In the genomic region with DNA sequence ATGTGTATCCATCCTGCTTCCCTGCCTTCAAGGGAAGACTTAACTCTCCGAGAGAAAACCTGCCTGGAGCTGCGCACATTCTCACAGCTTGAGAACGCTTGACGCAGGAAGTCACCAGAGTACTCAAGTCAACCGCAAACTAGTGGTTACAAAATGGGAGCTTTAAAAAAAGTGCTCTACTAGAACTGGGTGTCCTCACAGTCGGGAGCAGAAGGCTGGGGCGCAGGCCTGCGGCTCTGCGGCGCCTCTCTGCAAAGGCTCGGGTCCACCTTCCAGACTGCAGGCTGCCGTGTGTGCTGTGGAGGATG, we compare ENCODE assay signal across 24 cellular contexts. TPM values are rescaled to one million over a fixed set of nuclear protein-coding genes. Genes with fewer than 3 reads are reported as not detected.
A peak's percentile ranks its signal among the peaks of the same experiment; 100 is the strongest.
DNase-seq lines count a peak whose midpoint lies in the region; ATAC-seq, FAIRE-seq and TF ChIP-seq lines count a peak whose summit lies in the region.
"Had no signal": no experiment of that assay in that cellular context is flagged by ENCODE, and none has a peak within 500 bp of the region (broad histone marks: within the 10 kb centered on the region; RNA-seq: fewer than 3 reads in every experiment).

No MANE protein-coding gene starts in this region.

- H3K27ac ChIP-seq in CD8-positive, alpha-beta T cell (ENCODE audit: low read depth, low read length): no peak overlapping the region
- no peak overlapping the region for H3K27ac ChIP-seq in SK-N-MC
- H3K27ac ChIP-seq in endothelial cell of umbilical vein (ENCODE audit: insufficient read depth, low read depth, low read length): no peak overlapping the region
- H3K27ac ChIP-seq in testis: no peak overlapping the region
- H3K27ac ChIP-seq: BLaER1 treated with 17β-estradiol and CSF1 and Interleukin-3, amounts not matched to agents 10 nM and 100 nM; HL-60; parathyroid adenoma had no signal

- intact Hi-C loops in CD8-positive, alpha-beta T cell (cut with DNase I, micrococcal nuclease): no loop called here
- intact Hi-C loops in endothelial cell of umbilical vein (cut with micrococcal nuclease): no loop called here
- intact Hi-C loops in activated CD8-positive, alpha-beta T cell treated with anti-CD3 and anti-CD28 coated beads for 36 hours (cut with micrococcal nuclease): no loop called here
- intact Hi-C loops in testis (cut with DNase I; ENCODE audit: low total_unique reads): no loop called here
- intact Hi-C loops in sciatic nerve (cut with DNase I): no loop called here

- H3K4me3 Mint-ChIP-seq in CD8-positive, alpha-beta T cell: no peak overlapping the region
- H3K4me3 Mint-ChIP-seq in activated CD8-positive, alpha-beta T cell treated with anti-CD3 and anti-CD28 coated beads for 36 hours: no peak overlapping the region

- no peaks in the 10 kb centered on the region for H4K20me1 ChIP-seq in endothelial cell of umbilical vein (replicated peaks; ENCODE audit: control insufficient read depth, extremely low read depth, insufficient read depth, low read length)

- POLR2A ChIA-PET in CD8-positive, alpha-beta T cell (lab: Charles Lee): no interaction called here
- POLR2A ChIA-PET in endothelial cell of umbilical vein (lab: Charles Lee): no interaction called here
- POLR2A ChIA-PET in activated CD8-positive, alpha-beta T cell treated with anti-CD3 and anti-CD28 coated beads for 36 hours (lab: Charles Lee): interaction anchor here (0.7 to 1.9 kb wide), 2 partner anchors 21 to 32 kb away, joined by 3 to 5 read pairs; no protein-coding TSS in a partner anchor

- H3K79me2 ChIP-seq in endothelial cell of umbilical vein (ENCODE audit: control insufficient read depth, insufficient read depth, low read length): no peaks in the 10 kb centered on the region
- H3K79me2 ChIP-seq: parathyroid adenoma had no signal

- TSS peak; percentile 23 for BruUV-seq in endothelial cell of umbilical vein (replicated peaks; lab: Mats Ljungman, UMichigan)

- no peak for TF ChIP-seq POLR2A in endothelial cell of umbilical vein (IDR thresholded peaks at IDR 0.05; ENCODE audit: low read depth, low read length)
- TF ChIP-seq POLR2A in testis (IDR thresholded peaks at IDR 0.05): no peak

- dilution Hi-C loops in endothelial cell of umbilical vein (cut with MboI; ENCODE audit: extremely low pct_ligation_motif_present, low sequenced_read_pairs): no loop called here

- no peaks in the 10 kb centered on the region for H3K9me3 ChIP-seq in CD8-positive, alpha-beta T cell (ENCODE audit: low read length)
- H3K9me3 ChIP-seq in SK-N-MC (ENCODE audit: low read depth, low read length): no peaks in the 10 kb centered on the region
- no peaks in the 10 kb centered on the region for H3K9me3 ChIP-seq in endothelial cell of umbilical vein (replicated peaks; ENCODE audit: control insufficient read depth, insufficient read depth, low read length)
- no peaks in the 10 kb centered on the region for H3K9me3 ChIP-seq in testis
- H3K9me3 ChIP-seq: BLaER1 treated with 17β-estradiol and CSF1 and Interleukin-3, amounts not matched to agents 10 nM and 100 nM; lower lobe of right lung; spleen; upper lobe of left lung had no signal

- no peak for DNase-seq in CD8-positive, alpha-beta T cell
- peak; percentile 95 for DNase-seq in Jurkat, Clone E6-1 (ENCODE audit: low read depth, low spot score)
- DNase-seq in SK-N-MC (ENCODE audit: low read depth, low spot score): peak; percentile 51
- DNase-seq in endothelial cell of umbilical vein (ENCODE audit: low read depth, low spot score): no peak
- no peak for DNase-seq in activated CD8-positive, alpha-beta T cell treated with anti-CD3 and anti-CD28 coated beads for 36 hours
- DNase-seq in testis: no peak
- DNase-seq in sciatic nerve (ENCODE audit: low spot score): no peak
- DNase-seq: activated CD4-positive, alpha-beta T cell treated with anti-CD3 and anti-CD28 coated beads for 4 hours; activated CD8-positive, alpha-beta memory T cell treated with anti-CD3 and anti-CD28 coated beads for 24 hours; activated gamma-delta T cell; Calu3; dermis blood vessel endothelial cell; islet precursor cell; lower lobe of right lung; NCI-H1105; NCI-H1930; NCI-H524 treated with DMSO at 0.1 percent for 48 hours; NK-92 treated with Interleukin-12 subunit alpha and Interleukin-12 subunit beta, amount 100 ng/mL, for 24 hours; spleen had no signal

- peak overlapping the region; percentile 13 for H3K27ac Mint-ChIP-seq in CD8-positive, alpha-beta T cell
- H3K27ac Mint-ChIP-seq in activated CD8-positive, alpha-beta T cell treated with anti-CD3 and anti-CD28 coated beads for 36 hours: no peak overlapping the region

- CTCF ChIA-PET in CD8-positive, alpha-beta T cell (lab: Charles Lee): interaction anchor here (0.6 to 10.7 kb wide), 8 partner anchors 9 to 288 kb away, joined by 3 to 187 read pairs (median 4); partner anchors contain the start of gene BID
- CTCF ChIA-PET in endothelial cell of umbilical vein (lab: Charles Lee): interaction anchor here (2.2 to 6.1 kb wide), 4 partner anchors 10 to 288 kb away, joined by 4 to 99 read pairs (median 14); no protein-coding TSS in a partner anchor
- CTCF ChIA-PET in activated CD8-positive, alpha-beta T cell treated with anti-CD3 and anti-CD28 coated beads for 36 hours (lab: Charles Lee): interaction anchor here (8.4 kb wide), 1 partner anchor 46 kb away, joined by 137 read pairs; no protein-coding TSS in a partner anchor

- H3K36me3 ChIP-seq in CD8-positive, alpha-beta T cell (ENCODE audit: insufficient read depth, low read length): no peaks in the 10 kb centered on the region
- H3K36me3 ChIP-seq in SK-N-MC (ENCODE audit: insufficient read depth, low read length) (no peaks in the 10 kb centered on the region), endothelial cell of umbilical vein (ENCODE audit: control insufficient read depth in 2 of 2, extremely low read depth in 1 of 2, insufficient read depth in 2 of 2, low read length in 2 of 2) (peaks cover 3 to 7% of the 10 kb centered on the region in 2 experiments), testis (ENCODE audit: low read depth, missing control alignments) (no peaks in the 10 kb centered on the region)

- H3K4me1 Mint-ChIP-seq in CD8-positive, alpha-beta T cell (ENCODE audit: low read depth): no peaks in the 10 kb centered on the region
- H3K4me1 Mint-ChIP-seq in activated CD8-positive, alpha-beta T cell treated with anti-CD3 and anti-CD28 coated beads for 36 hours (ENCODE audit: low read depth): no peaks in the 10 kb centered on the region

- FAIRE-seq in endothelial cell of umbilical vein (lab: Jason Lieb, UNC): no peak

- H3K36me3 Mint-ChIP-seq in CD8-positive, alpha-beta T cell: peaks cover 2% of the 10 kb centered on the region
- H3K36me3 Mint-ChIP-seq in activated CD8-positive, alpha-beta T cell treated with anti-CD3 and anti-CD28 coated beads for 36 hours (ENCODE audit: low read depth): no peaks in the 10 kb centered on the region

- no peak overlapping the region for H3K4me2 ChIP-seq in endothelial cell of umbilical vein (ENCODE audit: insufficient read depth, low read length)
- H3K4me2 ChIP-seq: BLaER1 treated with 17β-estradiol and CSF1 and Interleukin-3, amounts not matched to agents 10 nM and 100 nM had no signal

- H3K9me3 Mint-ChIP-seq in CD8-positive, alpha-beta T cell: no peaks in the 10 kb centered on the region
- H3K9me3 Mint-ChIP-seq in activated CD8-positive, alpha-beta T cell treated with anti-CD3 and anti-CD28 coated beads for 36 hours: no peaks in the 10 kb centered on the region

- H3K9me1 ChIP-seq in endothelial cell of umbilical vein (replicated peaks; ENCODE audit: control insufficient read depth, extremely low read depth, insufficient read depth, low read length): no peaks in the 10 kb centered on the region

- H3K9ac ChIP-seq in SK-N-MC (ENCODE audit: insufficient read length): no peak overlapping the region
- no peak overlapping the region for H3K9ac ChIP-seq in endothelial cell of umbilical vein (replicated peaks; ENCODE audit: extremely low read depth, insufficient read depth, low read length)
- H3K9ac ChIP-seq: BLaER1 treated with 17β-estradiol and CSF1 and Interleukin-3, amounts not matched to agents 10 nM and 100 nM; parathyroid adenoma had no signal

- no peaks in the 10 kb centered on the region for H3K4me1 ChIP-seq in CD8-positive, alpha-beta T cell (ENCODE audit: insufficient read depth, low read length)
- peaks cover 9% of the 10 kb centered on the region for H3K4me1 ChIP-seq in endothelial cell of umbilical vein (ENCODE audit: control insufficient read depth, extremely low read depth, insufficient read depth, low read length)
- no peaks in the 10 kb centered on the region for H3K4me1 ChIP-seq in testis
- H3K4me1 ChIP-seq: parathyroid adenoma had no signal

- no peak overlapping the region for H2AFZ ChIP-seq in endothelial cell of umbilical vein (ENCODE audit: low read depth, low read length)
- H2AFZ ChIP-seq: parathyroid adenoma had no signal

- H3K4me3 ChIP-seq in CD8-positive, alpha-beta T cell (ENCODE audit: low read depth, low read length): no peak overlapping the region
- H3K4me3 ChIP-seq in Jurkat, Clone E6-1 (ENCODE audit: low read length): peak overlapping the region; percentile 46
- H3K4me3 ChIP-seq in SK-N-MC (no peak overlapping the region), endothelial cell of umbilical vein (replicated peaks in 1 of 3; ENCODE audit: insufficient read depth in 1 of 3, low read depth in 1 of 3, low read length in 3 of 3) (no peak overlapping the region), testis (no peak overlapping the region)
- H3K4me3 ChIP-seq: BLaER1 treated with 17β-estradiol and CSF1 and Interleukin-3, amounts not matched to agents 10 nM and 100 nM; lower lobe of right lung; spleen; upper lobe of left lung had no signal

- TF ChIP-seq CTCF in CD8-positive, alpha-beta T cell (IDR thresholded peaks at IDR 0.05): no peak
- TF ChIP-seq CTCF in endothelial cell of umbilical vein (IDR thresholded peaks at IDR 0.05; ENCODE audit: extremely low read depth in 1 of 2, insufficient read depth in 1 of 2, low read depth in 1 of 2, low read length in 2 of 2): no peak
- TF ChIP-seq CTCF in activated CD8-positive, alpha-beta T cell treated with anti-CD3 and anti-CD28 coated beads for 36 hours (IDR thresholded peaks at IDR 0.05): no peak
- no peak for TF ChIP-seq CTCF in testis (IDR thresholded peaks at IDR 0.05)

- no peaks in the 10 kb centered on the region for H3K27me3 Mint-ChIP-seq in CD8-positive, alpha-beta T cell (ENCODE audit: low read depth)
- no peaks in the 10 kb centered on the region for H3K27me3 Mint-ChIP-seq in activated CD8-positive, alpha-beta T cell treated with anti-CD3 and anti-CD28 coated beads for 36 hours

- no peak for ATAC-seq in CD8-positive, alpha-beta T cell
- no peak for ATAC-seq in activated CD8-positive, alpha-beta T cell treated with anti-CD3 and anti-CD28 coated beads for 36 hours
- ATAC-seq in sciatic nerve: no peak
- ATAC-seq: lower lobe of right lung, right cardiac atrium had no signal

- no peaks in the 10 kb centered on the region for H3K27me3 ChIP-seq in CD8-positive, alpha-beta T cell (ENCODE audit: insufficient read depth, low read length)
- H3K27me3 ChIP-seq in endothelial cell of umbilical vein (ENCODE audit: control insufficient read depth in 2 of 2, insufficient read depth in 2 of 2, low read length in 2 of 2) (no peaks in the 10 kb centered on the region), testis (no peaks in the 10 kb centered on the region)
- H3K27me3 ChIP-seq: BLaER1 treated with 17β-estradiol and CSF1 and Interleukin-3, amounts not matched to agents 10 nM and 100 nM; spleen; upper lobe of left lung had no signal

- 84 to 97% methylated on average over 11 to 12 of the region's 12 CpGs for WGBS in testis, 2 donors

RNA-seq across cellular contexts. Expression of gene BID, which starts 13.7 kb away (rescaled TPM):
- 10 to 100 TPM; 14.4 to 15.0 TPM for total RNA-seq in CD8-positive, alpha-beta T cell
- 202 TPM for polyA plus RNA-seq in Jurkat, Clone E6-1 (2012; ENCODE audit: insufficient read depth, insufficient read length)
- total RNA-seq in endothelial cell of umbilical vein (39.0 and 48.2 TPM in 2 replicates), testis (1 to 10 TPM; 6.9 to 8.4 TPM), sciatic nerve (10.6 TPM)
- polyA plus RNA-seq in endothelial cell of umbilical vein (119 and 183 TPM in 2 replicates), testis (ENCODE audit: insufficient read depth, low read depth, low replicate concordance) (8.3 TPM)
- polyA plus RNA-seq in endothelial cell of umbilical vein (2011; cell fraction: cytosol; rRNA removed): 109 and 130 TPM in 2 replicates
- polyA plus RNA-seq in endothelial cell of umbilical vein (2011; cell fraction: nucleus; rRNA removed): 50.2 and 53.6 TPM in 2 replicates
- 48.7 and 50.2 TPM in 2 replicates for polyA plus RNA-seq in endothelial cell of umbilical vein (2012)
- 33.5 and 41.2 TPM in 2 replicates for polyA minus RNA-seq in endothelial cell of umbilical vein
- polyA minus RNA-seq in endothelial cell of umbilical vein (2011; cell fraction: cytosol; rRNA and poly(A)+ RNA removed): 14.5 TPM
- 8.9 and 10.2 TPM in 2 replicates for polyA minus RNA-seq in endothelial cell of umbilical vein (2011; cell fraction: nucleus; rRNA and poly(A)+ RNA removed)
- total RNA-seq in activated CD8-positive, alpha-beta T cell treated with anti-CD3 and anti-CD28 coated beads for 36 hours: 10 to 100 TPM; 16.3 to 19.9 TPM

Comparison
In these comparisons a context has a peak if more than half of its experiments do, and no peak if none do; other contexts are left out.
1. DNase-seq: peak in Jurkat, Clone E6-1 (single experiment) and SK-N-MC (single experiment); none in CD8-positive, alpha-beta T cell (0 of 7), endothelial cell of umbilical vein (single experiment), activated CD8-positive, alpha-beta T cell treated with anti-CD3 and anti-CD28 coated beads for 36 hours (single experiment), testis (single experiment) and sciatic nerve (single experiment).